In the genomic region with DNA sequence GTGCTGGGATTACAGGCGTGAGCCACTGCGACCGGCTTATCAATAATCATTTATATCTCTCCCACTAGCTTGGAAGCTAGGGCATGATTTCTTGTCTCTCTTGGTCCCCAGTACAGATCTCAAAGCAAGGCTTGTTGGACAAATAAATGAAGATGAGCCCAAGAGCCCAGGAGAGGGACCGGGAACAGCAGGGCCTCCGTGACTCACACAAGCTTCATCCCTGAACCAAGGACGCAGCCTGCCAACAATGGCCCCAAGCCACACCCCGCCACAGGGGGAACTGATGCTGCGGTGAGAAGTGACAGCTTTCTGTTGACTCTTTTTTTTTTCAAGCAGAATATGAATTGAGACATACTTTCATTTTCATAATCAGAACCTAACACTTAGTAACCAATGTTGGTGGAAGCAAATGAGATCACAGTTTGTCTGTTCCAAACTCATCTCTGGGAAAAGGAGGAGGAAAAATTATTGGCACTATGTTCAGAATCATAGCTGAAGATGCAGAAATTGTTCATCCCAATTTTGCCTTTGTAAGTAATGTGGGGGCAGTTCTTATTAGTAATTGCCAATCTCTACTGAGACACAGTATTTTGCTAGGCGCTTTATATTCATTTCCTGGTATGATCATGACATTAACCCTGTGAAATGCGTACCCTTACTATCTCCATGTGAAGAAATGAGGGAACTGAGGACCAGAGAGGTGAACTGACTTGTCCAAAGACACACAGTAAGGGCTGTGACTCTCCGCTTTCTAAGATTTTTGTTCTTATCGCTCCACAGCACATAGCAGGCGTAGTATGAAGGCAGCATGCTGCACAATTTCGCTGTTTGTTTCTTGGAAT, we compare ENCODE assay signal across 8 cellular contexts. TPM values are rescaled to one million over a fixed set of nuclear protein-coding genes. Genes with fewer than 3 reads are reported as not detected.
A peak's percentile ranks its signal among the peaks of the same experiment; 100 is the strongest.
DNase-seq lines count a peak whose midpoint lies in the region; ATAC-seq lines count a peak whose summit lies in the region.

No MANE protein-coding gene starts in this region.

- no peaks in the 10 kb centered on the region for H3K27me3 ChIP-seq in mesendoderm (ENCODE audit: insufficient read depth, low read length, poor library complexity)

- no peaks in the 10 kb centered on the region for H3K79me2 ChIP-seq in mesendoderm (ENCODE audit: control insufficient read depth, insufficient read depth, low read length)

- no peak overlapping the region for H3K23ac ChIP-seq in mesendoderm (ENCODE audit: low read length)

- H3K36me3 ChIP-seq in KOPT-K1 (ENCODE audit: insufficient read depth, low read length) (no peaks in the 10 kb centered on the region), mesendoderm (ENCODE audit: control insufficient read depth, insufficient read depth, low read length) (no peaks in the 10 kb centered on the region)

- peak; percentile 76 for ATAC-seq in GM21717 (IDR thresholded peaks at IDR 0.05; ENCODE audit: unreplicated experiment)
- ATAC-seq in activated CD4-positive, CD25-positive, alpha-beta regulatory T cell treated with anti-CD3 and anti-CD28 coated beads, Interleukin-2, amount 50 U/mL, for 24 hours = peak; percentile 83 to 86

- no peak overlapping the region for H3K56ac ChIP-seq in mesendoderm (ENCODE audit: low read length)

- no peaks in the 10 kb centered on the region for H3K79me1 ChIP-seq in mesendoderm (ENCODE audit: low read length)

- peak; percentile 73 for DNase-seq in GM04504 (ENCODE audit: low read depth)
- DNase-seq in central memory CD4-positive, alpha-beta T cell = peak; percentile 87
- DNase-seq in mesendoderm = peak; percentile 70
- peak; percentile 46 to 62 for DNase-seq in stimulated activated CD8-positive, alpha-beta memory T cell treated with anti-CD3 and anti-CD28 coated beads, Interleukin-4, amount 100 ng/mL, for 4 hours (ENCODE audit: low read depth in 2 of 2, low spot score in 1 of 2)
- no peak for DNase-seq in OCI-M2 (lab: John Stamatoyannopoulos, UW; ENCODE audit: unreplicated experiment)

- H3K9me3 ChIP-seq in KOPT-K1 (ENCODE audit: insufficient read depth, low read length, poor library complexity, severe bottlenecking) = no peaks in the 10 kb centered on the region

- H3K27ac ChIP-seq in KOPT-K1 (ENCODE audit: low read depth, low read length, poor library complexity, severe bottlenecking) (peak overlapping the region; percentile 80), mesendoderm (ENCODE audit: low read depth, low read length) (no peak overlapping the region)

- no peak overlapping the region for H3K4me2 ChIP-seq in mesendoderm (ENCODE audit: low read length)

- H4K5ac ChIP-seq in mesendoderm (ENCODE audit: low read length) = no peak overlapping the region

- no peak overlapping the region for H3K9ac ChIP-seq in mesendoderm (ENCODE audit: low read length)

- H3K4ac ChIP-seq in mesendoderm (ENCODE audit: low read depth, low read length) = no peak overlapping the region

- H2BK5ac ChIP-seq in mesendoderm (ENCODE audit: low read length) = no peak overlapping the region

- H3K4me3 ChIP-seq in mesendoderm (ENCODE audit: low read length) = no peak overlapping the region

- H3K18ac ChIP-seq in mesendoderm (ENCODE audit: low read length) = no peak overlapping the region

- H4K8ac ChIP-seq in mesendoderm (ENCODE audit: low read depth, low read length) = no peak overlapping the region

- no peak overlapping the region for H2BK15ac ChIP-seq in mesendoderm (replicated peaks; ENCODE audit: low read depth)

- H2BK120ac ChIP-seq in mesendoderm (ENCODE audit: low read depth, low read length) = no peak overlapping the region

- WGBS in mesendoderm (ENCODE audit: extremely low coverage, insufficient coverage, low lambda C conversion rate) = no CpG with 5 or more reads among the region's 14 CpGs

- H2AK5ac ChIP-seq in mesendoderm (ENCODE audit: low read length) = no peak overlapping the region

- no peaks in the 10 kb centered on the region for H3K4me1 ChIP-seq in mesendoderm (ENCODE audit: control insufficient read depth, low read depth, low read length)

RNA-seq across cellular contexts. Expression of a gene that starts 6.6 kb away (rescaled TPM):
- 13.6 TPM for polyA plus RNA-seq in mesendoderm (2013, experiment 1 of 2)
- polyA plus RNA-seq in mesendoderm (2013, experiment 2 of 2) = 14.0 TPM

RNA-seq across cellular contexts. Expression of a gene that starts 56.4 kb away (rescaled TPM):
- 55.0 TPM for polyA plus RNA-seq in mesendoderm (2013, experiment 1 of 2)
- polyA plus RNA-seq in mesendoderm (2013, experiment 2 of 2) = 57.1 TPM
